Comparison of ENCODE assay signal across 8 cellular contexts in the genomic region with DNA sequence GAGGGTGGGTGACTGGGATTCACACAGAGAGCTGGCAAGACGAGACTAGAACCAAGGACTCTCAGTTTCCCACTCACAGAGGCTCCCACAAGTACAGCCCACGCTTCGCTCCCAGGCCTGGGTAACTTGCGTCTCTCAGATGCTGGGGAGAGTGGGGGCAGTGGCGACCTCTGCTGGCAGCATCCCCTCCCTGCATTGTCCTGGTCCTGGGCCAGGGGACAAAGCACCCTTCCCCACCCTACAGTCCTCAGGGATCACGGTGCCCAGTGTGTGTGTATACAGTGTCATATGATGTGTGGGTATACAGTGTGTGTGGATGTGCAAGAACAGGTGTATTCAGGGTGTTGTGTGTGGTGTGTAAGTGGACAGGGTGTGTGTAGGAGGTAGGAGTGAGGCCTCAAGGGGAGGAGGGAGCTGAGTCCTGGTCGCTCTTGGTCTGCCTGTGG. TPM values are rescaled to one million over a fixed set of nuclear protein-coding genes. Genes with fewer than 3 reads are reported as not detected.
A peak's percentile ranks its signal among the peaks of the same experiment; 100 is the strongest.
DNase-seq lines count a peak whose midpoint lies in the region; FAIRE-seq and TF ChIP-seq lines count a peak whose summit lies in the region.

No MANE protein-coding gene starts in this region.

- in situ Hi-C loops in GM23248 (cut with MboI) (no loop called here), astrocyte of the cerebellum (cut with HindIII; ENCODE audit: low sequenced_read_pairs) (no loop called here)

- no peaks in the 10 kb centered on the region for H3K36me3 ChIP-seq in GM23248 (ENCODE audit: low read depth)
- peaks cover 10 to 18% of the 10 kb centered on the region in 2 donors for H3K36me3 ChIP-seq in small intestine (ENCODE audit: control insufficient read depth in 2 of 2, insufficient read depth in 2 of 2, low read length in 2 of 2)

- 28 to 40% methylated on average over 7 of the region's 7 CpGs for WGBS in GM23248 (ENCODE audit: low coverage in 1 of 2, low lambda C conversion rate in 2 of 2, missing lambda C conversion rate in 2 of 2), 2 experiments
- WGBS in small intestine, 3 donors = 35 to 57% (median 47%) methylated on average over 7 of the region's 7 CpGs

- no peaks in the 10 kb centered on the region for H3K9me2 ChIP-seq in GM23248 (ENCODE audit: insufficient read depth)

- TF ChIP-seq CTCF in AG09309 (IDR thresholded peaks at IDR 0.05; ENCODE audit: control insufficient read depth, insufficient read depth, low read depth, low read length, missing control alignments) (peak; percentile 87), astrocyte of the cerebellum (IDR thresholded peaks at IDR 0.05; ENCODE audit: low read depth, low read length, missing control alignments) (peak; percentile 90)

- H3K9ac ChIP-seq in GM23248 = no peak overlapping the region

- H3K4me1 ChIP-seq in GM23248 (ENCODE audit: insufficient read depth) (no peaks in the 10 kb centered on the region), small intestine (ENCODE audit: control insufficient read depth in 2 of 2, insufficient read depth in 1 of 2, low read depth in 1 of 2, low read length in 1 of 2) (peaks cover under 1 to 1% of the 10 kb centered on the region in 2 donors)

- H3K4me3 ChIP-seq in AG09309 (ENCODE audit: control insufficient read depth, low read depth, low read length) (no peak overlapping the region), GM23248 (no peak overlapping the region), astrocyte of the cerebellum (ENCODE audit: low read depth, low read length) (no peak overlapping the region), small intestine (ENCODE audit: low read depth in 1 of 2, low read length in 2 of 2) (no peak overlapping the region)

- H3F3A ChIP-seq in GM23248 (ENCODE audit: insufficient read depth) = no peaks in the 10 kb centered on the region

- no peaks in the 10 kb centered on the region for H3K27me3 ChIP-seq in GM23248 (replicated peaks; ENCODE audit: insufficient read depth)
- H3K27me3 ChIP-seq in small intestine (ENCODE audit: control insufficient read depth in 2 of 2, insufficient read depth in 2 of 2, low read length in 2 of 2) = no peaks in the 10 kb centered on the region

- DNase-seq in AG09309 (ENCODE audit: low read depth) (no peak), GM23248 (peak; percentile 55), T follicular helper cell (ENCODE audit: low read depth) (peak; percentile 30), astrocyte of the cerebellum (ENCODE audit: low read depth) (no peak), hippocampal formation (lab: John Stamatoyannopoulos, UW) (peak; percentile 56 to 67), small intestine (peak; percentile 62), NCI-H510A treated with DMSO at 0.1 percent for 48 hours (lab: John Stamatoyannopoulos, UW) (no peak), DMS114 treated with DMSO at 0.1 percent for 48 hours (lab: John Stamatoyannopoulos, UW; ENCODE audit: unreplicated experiment) (no peak)

- H3K9me3 ChIP-seq in GM23248 (ENCODE audit: low read depth) = no peaks in the 10 kb centered on the region
- no peaks in the 10 kb centered on the region for H3K9me3 ChIP-seq in small intestine (ENCODE audit: control insufficient read depth, low read depth)

- FAIRE-seq in small intestine (lab: Jason Lieb, UNC) = no peak

- no peaks in the 10 kb centered on the region for H4K20me1 ChIP-seq in GM23248 (ENCODE audit: insufficient read depth)

- H2AFZ ChIP-seq in GM23248 = no peak overlapping the region

- no peaks in the 10 kb centered on the region for H3K79me2 ChIP-seq in GM23248 (ENCODE audit: insufficient read depth)

- H3K27ac ChIP-seq in GM23248 (no peak overlapping the region), small intestine (ENCODE audit: low read depth in 1 of 2, low read length in 1 of 2) (peak overlapping the region in 1 of 2 donors; percentile 59)

- no peak overlapping the region for H3K4me2 ChIP-seq in GM23248 (ENCODE audit: unreplicated experiment)

RNA-seq across cellular contexts. Expression of gene VILL, which starts 12.8 kb away (rescaled TPM):
- 6.6 and 12.4 TPM in 2 replicates for total RNA-seq in GM23248 (2014; rRNA removed; shearing (Covaris generic))
- 2.8 and 2.9 TPM in 2 replicates for polyA plus RNA-seq in GM23248 (2016; fragmentation: Nextera tagmentation; extraction: Ambion mirVana)
- 100 to 1,000 TPM in 2 of 3 donors, 10 to 100 TPM in 1; 57.6 to 266 (median 191) TPM for polyA plus RNA-seq in small intestine

RNA-seq across cellular contexts. Expression of gene PLCD1, which starts 26.0 kb away (rescaled TPM):
- 18.8 and 20.2 TPM in 2 replicates for total RNA-seq in GM23248 (2014; rRNA removed; shearing (Covaris generic))
- 19.6 and 21.4 TPM in 2 replicates for polyA plus RNA-seq in GM23248 (2016; fragmentation: Nextera tagmentation; extraction: Ambion mirVana)
- polyA plus RNA-seq in small intestine = 10 to 100 TPM in 1 of 3 donors, 1 to 10 TPM in 2; 7.8 to 16.3 (median 8.8) TPM

RNA-seq across cellular contexts. Expression of gene DLEC1, which starts 35.6 kb away (rescaled TPM):
- not detected in 2 replicates for total RNA-seq in GM23248 (2014; rRNA removed; shearing (Covaris generic))
- 0.15 TPM in 1 of 2 replicates, not detected in the other for polyA plus RNA-seq in GM23248 (2016; fragmentation: Nextera tagmentation; extraction: Ambion mirVana)
- polyA plus RNA-seq in small intestine = under 1 TPM; 0.19 to 0.89 (median 0.81) TPM

Comparison
In these comparisons a context has a peak if more than half of its experiments do, and no peak if none do; other contexts are left out.
1. DNase-seq: peak in GM23248 (single experiment), T follicular helper cell (single experiment), hippocampal formation (2 of 2) and small intestine (single experiment); none in AG09309 (single experiment), astrocyte of the cerebellum (single experiment), NCI-H510A treated with DMSO at 0.1 percent for 48 hours (single experiment) and DMS114 treated with DMSO at 0.1 percent for 48 hours (single experiment).
2. RNA of gene VILL, which starts 12.8 kb away (polyA plus RNA-seq): 57.6 to 266 TPM in small intestine; 2.8 to 2.9 TPM in GM23248; every median in the first group is over 10 times any median in the second.